8 cellular contexts compared by ENCODE assay signal in genomic region chr19:5904302-5905071, GRCh38. TPM values are rescaled to one million over a fixed set of nuclear protein-coding genes. Genes with fewer than 3 reads are reported as not detected.
DNase-seq lines count a peak whose midpoint lies in the region; ATAC-seq and TF ChIP-seq lines count a peak whose summit lies in the region.

A gene with protein sequence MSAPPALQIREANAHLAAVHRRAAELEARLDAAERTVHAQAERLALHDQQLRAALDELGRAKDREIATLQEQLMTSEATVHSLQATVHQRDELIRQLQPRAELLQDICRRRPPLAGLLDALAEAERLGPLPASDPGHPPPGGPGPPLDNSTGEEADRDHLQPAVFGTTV (plus strand): TSS chr19:5904872. CDS start chr19:5904891, 19 bp downstream.

- CTCF ChIA-PET in T-cell (lab: Charles Lee) = interaction anchor here in 1 of 2 donors (0.6 to 2.4 kb wide), 8 partner anchors 51 to 222 kb away, joined by 3 to 25 read pairs (median 3); partner anchors contain the start of genes NRTN and RPL36

- peak within 1 kb of the TSS; percentile 99 to 100 for H3K27ac Mint-ChIP-seq in T-cell

- peak within 1 kb of the TSS; percentile 91 to 95 (median 93) for H3K27ac ChIP-seq in upper lobe of left lung

- no peaks in the 10 kb centered on the region for H3K27me3 Mint-ChIP-seq in T-cell

- no peaks in the 10 kb centered on the region for H3K9me3 ChIP-seq in upper lobe of left lung

- 0% methylated on average over 18 to 53 of the region's 64 CpGs for WGBS in upper lobe of left lung, 2 donors

- peak in 3 of 4 donors; percentile 26 to 81 (median 63) for TF ChIP-seq POLR2A in upper lobe of left lung (IDR thresholded peaks at IDR 0.05)

- peaks cover 1 to 22% (median 8%) of the 10 kb centered on the region in 4 donors for H3K36me3 ChIP-seq in upper lobe of left lung

- TF ChIP-seq CTCF in GM13977 (IDR thresholded peaks at IDR 0.05; ENCODE audit: extremely low read depth, insufficient read depth, missing control alignments) (no peak), upper lobe of left lung (IDR thresholded peaks at IDR 0.05) (peak in 1 of 6 experiments; percentile 23)

- in situ Hi-C loops in GM13977 (cut with MboI; ENCODE audit: low pct_unique_long_range_greater_than_20kb, low sequenced_read_pairs, unreplicated experiment) = no loop called here

- H3K4me1 ChIP-seq in upper lobe of left lung = peaks cover 20 to 30% (median 22%) of the 10 kb centered on the region in 4 donors

- H3K27me3 ChIP-seq in upper lobe of left lung = no peaks in the 10 kb centered on the region

- intact Hi-C loops in left cardiac atrium (cut with DNase I) = no loop called here
- intact Hi-C loops in posterior cingulate gyrus (cut with DNase I) = loop anchor here (5.0 kb wide), 2 partner anchors 73 to 112 kb away; partner anchors contain the start of genes DUS3L and RANBP3

- peaks cover 11% of the 10 kb centered on the region for H3K36me3 Mint-ChIP-seq in T-cell

- no peak for TF ChIP-seq EP300 in upper lobe of left lung (IDR thresholded peaks at IDR 0.05)

- peak within 1 kb of the TSS; percentile 75 to 96 (median 84) for H3K4me3 ChIP-seq in upper lobe of left lung

- H3K4me3 Mint-ChIP-seq in T-cell = peak within 1 kb of the TSS; percentile 95 to 96 (median 95)

- peak; percentile 80 for ATAC-seq in HG02870 (IDR thresholded peaks at IDR 0.05; ENCODE audit: unreplicated experiment)
- peak; percentile 78 to 80 (median 80) for ATAC-seq in T-cell (replicated peaks in 1 of 4)
- peak; percentile 85 to 90 for ATAC-seq in left cardiac atrium
- peak; percentile 91 to 97 for ATAC-seq in upper lobe of left lung (ENCODE audit: low FRiP score in 2 of 2)

- POLR2A ChIA-PET in T-cell (lab: Charles Lee) = interaction anchor here in 1 of 2 donors (0.6 to 1.0 kb wide), 3 partner anchors 57 to 113 kb away, joined by 3 to 5 read pairs (median 3); partner anchors contain the start of gene DUS3L

- DNase-seq in GM13977 (ENCODE audit: low spot score) = peak; percentile 99
- DNase-seq in NCI-H146 (lab: John Stamatoyannopoulos, UW) = peak; percentile 99
- peak; percentile 99 to 100 (median 100) for DNase-seq in T-cell
- peak; percentile 100 for DNase-seq in amniotic stem cell (lab: John Stamatoyannopoulos, UW)
- DNase-seq in left cardiac atrium = peak; percentile 100
- DNase-seq in posterior cingulate gyrus = peak; percentile 98 to 100 (median 99)
- peak; percentile 100 for DNase-seq in upper lobe of left lung

- H3K9me3 Mint-ChIP-seq in T-cell = no peaks in the 10 kb centered on the region

- peaks cover 35 to 47% (median 37%) of the 10 kb centered on the region in 3 donors for H3K4me1 Mint-ChIP-seq in T-cell

RNA-seq across cellular contexts. Expression of the gene that starts here (rescaled TPM):
- total RNA-seq in T-cell (10 to 100 TPM; 23.8 to 35.9 (median 30.9) TPM), left cardiac atrium (1 to 10 TPM; 1.9 to 3.3 TPM), upper lobe of left lung (10 to 100 TPM in 3 of 6 donors, 1 to 10 TPM in 3; 4.1 to 38.8 (median 9.3) TPM)

Comparison
In these comparisons a context has a peak if more than half of its experiments do, and no peak if none do; other contexts are left out.
1. Peak in every context shown above with its lines: DNase-seq, ATAC-seq, H3K4me3 ChIP-seq and H3K27ac ChIP-seq.